Comparison of ENCODE assay signal across 28 cellular contexts in genomic region chr1:204471687-204472086, GRCh38.
"Had no signal": no experiment of that assay in that cellular context is flagged by ENCODE, and none has a peak within 500 bp of the region (broad histone marks: within the 10 kb centered on the region; RNA-seq: fewer than 3 reads in every experiment).

No MANE protein-coding gene starts in this region.

- ATAC-seq: Panc1 had no signal

- H3K27ac ChIP-seq: KMS-11, PC-9, SJSA1 had no signal

- H3K36me3 ChIP-seq: SJSA1 had no signal

- H3K9me3 ChIP-seq: SJSA1, SK-N-SH had no signal

- H3K9ac ChIP-seq: KMS-11, SK-N-SH had no signal

- H3K4me3 ChIP-seq: PC-9, SJSA1 had no signal

- DNase-seq: Karpas-422, MM.1S, MV-4-11, NCI-H1092, NCI-H1105, NCI-H1417 treated with DMSO at 0.1 percent for 48 hours, NCI-H1436 treated with DMSO at 0.1 percent for 48 hours, NCI-H1694 treated with DMSO at 0.1 percent for 48 hours, NCI-H187 treated with DMSO at 0.1 percent for 48 hours, NCI-H2029, NCI-H2081, NCI-H2171 treated with DMSO at 0.1 percent for 48 hours, NCI-H2227 treated with DMSO at 0.1 percent for 48 hours, NCI-H345, NCI-H446, NCI-H510A treated with DMSO at 0.1 percent for 48 hours, NCI-H524 treated with DMSO at 0.1 percent for 48 hours, NCI-H526 treated with DMSO at 0.1 percent for 48 hours, NCI-H82, PC-9, Right ventricle myocardium superior, RPMI8226, SHP77 treated with DMSO at 0.1 percent for 48 hours, SK-N-SH, SW 1271 had no signal
